In the genomic region with DNA sequence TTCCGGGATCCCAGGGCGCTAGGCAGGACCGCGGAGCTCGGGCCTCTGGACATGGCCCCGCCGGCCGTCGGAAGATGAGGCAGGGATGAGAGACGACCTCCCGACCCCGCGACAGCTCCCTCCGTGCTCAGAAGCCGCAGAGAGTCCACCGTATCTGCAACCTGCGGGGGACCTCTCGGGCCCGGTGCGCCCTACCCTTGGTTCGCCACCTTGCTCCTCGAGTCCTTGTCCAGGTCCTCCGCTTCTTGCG, we compare ENCODE assay signal across 2 cellular contexts.
TF ChIP-seq lines count a peak whose summit lies in the region.

No MANE protein-coding gene starts in this region.

TF ChIP-seq in K562, 482 proteins besides CTCF, POLR2A, EP300 and RAD21:
- TF ChIP-seq, protein P1, sequence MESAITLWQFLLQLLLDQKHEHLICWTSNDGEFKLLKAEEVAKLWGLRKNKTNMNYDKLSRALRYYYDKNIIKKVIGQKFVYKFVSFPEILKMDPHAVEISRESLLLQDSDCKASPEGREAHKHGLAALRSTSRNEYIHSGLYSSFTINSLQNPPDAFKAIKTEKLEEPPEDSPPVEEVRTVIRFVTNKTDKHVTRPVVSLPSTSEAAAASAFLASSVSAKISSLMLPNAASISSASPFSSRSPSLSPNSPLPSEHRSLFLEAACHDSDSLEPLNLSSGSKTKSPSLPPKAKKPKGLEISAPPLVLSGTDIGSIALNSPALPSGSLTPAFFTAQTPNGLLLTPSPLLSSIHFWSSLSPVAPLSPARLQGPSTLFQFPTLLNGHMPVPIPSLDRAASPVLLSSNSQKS (CRISPR knock-in tag; IDR thresholded peaks at IDR 0.05) = no peak
- TF ChIP-seq RBBP5 (IDR thresholded peaks at IDR 0.05; ENCODE audit: borderline replicate concordance, insufficient read depth, low read length, poor library complexity, severe bottlenecking) = peak; percentile 56
- no peak for TF ChIP-seq ZNF232 (CRISPR knock-in tag; IDR thresholded peaks at IDR 0.05)
- TF ChIP-seq NCOA6 (IDR thresholded peaks at IDR 0.05) = peak; percentile 57; the same call in 1 of the 2 replicates
- TF ChIP-seq, protein P2, sequence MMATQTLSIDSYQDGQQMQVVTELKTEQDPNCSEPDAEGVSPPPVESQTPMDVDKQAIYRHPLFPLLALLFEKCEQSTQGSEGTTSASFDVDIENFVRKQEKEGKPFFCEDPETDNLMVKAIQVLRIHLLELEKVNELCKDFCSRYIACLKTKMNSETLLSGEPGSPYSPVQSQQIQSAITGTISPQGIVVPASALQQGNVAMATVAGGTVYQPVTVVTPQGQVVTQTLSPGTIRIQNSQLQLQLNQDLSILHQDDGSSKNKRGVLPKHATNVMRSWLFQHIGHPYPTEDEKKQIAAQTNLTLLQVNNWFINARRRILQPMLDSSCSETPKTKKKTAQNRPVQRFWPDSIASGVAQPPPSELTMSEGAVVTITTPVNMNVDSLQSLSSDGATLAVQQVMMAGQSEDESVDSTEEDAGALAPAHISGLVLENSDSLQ (IDR thresholded peaks at IDR 0.05) = no peak
- peak; percentile 11; the same call in 1 of the 2 replicates for TF ChIP-seq GABPB1 (CRISPR knock-in tag; IDR thresholded peaks at IDR 0.05)
- peak; percentile 68 for TF ChIP-seq PHF20 (IDR thresholded peaks at IDR 0.05; ENCODE audit: partially characterized antibody)
- peak; percentile 13 for TF ChIP-seq SAP30 (IDR thresholded peaks at IDR 0.05; ENCODE audit: borderline replicate concordance, insufficient read depth, low read depth, low read length, poor library complexity, severe bottlenecking)

TF ChIP-seq in liver, 16 proteins besides CTCF, POLR2A, EP300 and RAD21:
- TF ChIP-seq FOXA1 (IDR thresholded peaks at IDR 0.05) (no peak), HNF4A (conservative IDR thresholded peaks at IDR 0.05) (no peak), NR2F2 (IDR thresholded peaks at IDR 0.05) (no peak), JUND (IDR thresholded peaks at IDR 0.05) (no peak), TAF1 (conservative IDR thresholded peaks at IDR 0.05) (no peak), GABPA (IDR thresholded peaks at IDR 0.05 in 1 of 2, conservative IDR thresholded peaks at IDR 0.05 in 1 of 2) (no peak), EGR1 (IDR thresholded peaks at IDR 0.05; ENCODE audit: low read depth in 2 of 2) (no peak), SP1 (IDR thresholded peaks at IDR 0.05) (no peak), YY1 (IDR thresholded peaks at IDR 0.05) (no peak)
- TF ChIP-seq, protein P3, sequence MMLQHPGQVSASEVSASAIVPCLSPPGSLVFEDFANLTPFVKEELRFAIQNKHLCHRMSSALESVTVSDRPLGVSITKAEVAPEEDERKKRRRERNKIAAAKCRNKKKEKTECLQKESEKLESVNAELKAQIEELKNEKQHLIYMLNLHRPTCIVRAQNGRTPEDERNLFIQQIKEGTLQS (IDR thresholded peaks at IDR 0.05) = no peak
- TF ChIP-seq, protein P4, sequence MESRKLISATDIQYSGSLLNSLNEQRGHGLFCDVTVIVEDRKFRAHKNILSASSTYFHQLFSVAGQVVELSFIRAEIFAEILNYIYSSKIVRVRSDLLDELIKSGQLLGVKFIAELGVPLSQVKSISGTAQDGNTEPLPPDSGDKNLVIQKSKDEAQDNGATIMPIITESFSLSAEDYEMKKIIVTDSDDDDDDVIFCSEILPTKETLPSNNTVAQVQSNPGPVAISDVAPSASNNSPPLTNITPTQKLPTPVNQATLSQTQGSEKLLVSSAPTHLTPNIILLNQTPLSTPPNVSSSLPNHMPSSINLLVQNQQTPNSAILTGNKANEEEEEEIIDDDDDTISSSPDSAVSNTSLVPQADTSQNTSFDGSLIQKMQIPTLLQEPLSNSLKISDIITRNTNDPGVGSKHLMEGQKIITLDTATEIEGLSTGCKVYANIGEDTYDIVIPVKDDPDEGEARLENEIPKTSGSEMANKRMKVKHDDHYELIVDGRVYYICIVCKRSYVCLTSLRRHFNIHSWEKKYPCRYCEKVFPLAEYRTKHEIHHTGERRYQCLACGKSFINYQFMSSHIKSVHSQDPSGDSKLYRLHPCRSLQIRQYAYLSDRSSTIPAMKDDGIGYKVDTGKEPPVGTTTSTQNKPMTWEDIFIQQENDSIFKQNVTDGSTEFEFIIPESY (IDR thresholded peaks at IDR 0.05) = no peak
- TF ChIP-seq, protein P5, sequence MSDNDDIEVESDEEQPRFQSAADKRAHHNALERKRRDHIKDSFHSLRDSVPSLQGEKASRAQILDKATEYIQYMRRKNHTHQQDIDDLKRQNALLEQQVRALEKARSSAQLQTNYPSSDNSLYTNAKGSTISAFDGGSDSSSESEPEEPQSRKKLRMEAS (IDR thresholded peaks at IDR 0.05) = no peak
